Comparison of ENCODE assay signal across 11 cellular contexts in genomic region chr17:59607817-59608403, GRCh38. TPM values are rescaled to one million over a fixed set of nuclear protein-coding genes. Genes with fewer than 3 reads are reported as not detected.
A peak's percentile ranks its signal among the peaks of the same experiment; 100 is the strongest.
DNase-seq lines count a peak whose midpoint lies in the region; ATAC-seq and TF ChIP-seq lines count a peak whose summit lies in the region.
"Had no signal": no experiment of that assay in that cellular context is flagged by ENCODE, and none has a peak within 500 bp of the region (broad histone marks: within the 10 kb centered on the region; RNA-seq: fewer than 3 reads in every experiment).

No MANE protein-coding gene starts in this region.

- CTCF ChIA-PET in HEK293T (lab: Yijun Ruan, JAX): interaction anchor here (1.0 kb wide), 1 partner anchor 9 kb away, joined by 3 read pairs; no protein-coding TSS in a partner anchor
- CTCF ChIA-PET in activated CD4-positive, alpha-beta memory T cell treated with anti-CD3 and anti-CD28 coated beads for 36 hours (lab: Charles Lee): interaction anchor here (0.6 to 1.7 kb wide), 5 partner anchors 9 to 297 kb away, joined by 3 to 9 read pairs (median 5); no protein-coding TSS in a partner anchor

- DNase-seq in CD1c-positive myeloid dendritic cell (ENCODE audit: extremely low spot score) (peak; percentile 40), HEK293T (ENCODE audit: extremely low spot score) (peak; percentile 27), iPS DF 6.9 (ENCODE audit: low read depth, low spot score) (peak; percentile 27), GM19240 (ENCODE audit: insufficient read length, low spot score) (no peak), HuH-7.5 (ENCODE audit: low spot score) (no peak)
- peak; percentile 62 for DNase-seq in activated CD4-positive, alpha-beta memory T cell treated with anti-CD3 and anti-CD28 coated beads for 36 hours
- DNase-seq: NCI-H1105 treated with DMSO at 0.1 percent for 48 hours had no signal

- no peak overlapping the region for H3K4me3 ChIP-seq in iPS DF 6.9 (ENCODE audit: low read length)
- H3K4me3 ChIP-seq: vagina had no signal

- no peak overlapping the region for H3K4me3 Mint-ChIP-seq in activated CD4-positive, alpha-beta memory T cell treated with anti-CD3 and anti-CD28 coated beads for 36 hours
- H3K4me3 Mint-ChIP-seq: brain had no signal

- no peak overlapping the region for H3K27ac ChIP-seq in iPS DF 6.9 (ENCODE audit: low read length)
- H3K27ac ChIP-seq: vagina had no signal

- no peaks in the 10 kb centered on the region for H3K4me1 ChIP-seq in iPS DF 6.9 (ENCODE audit: control insufficient read depth, insufficient read depth, low read length)
- H3K4me1 ChIP-seq: vagina had no signal

- peaks cover 31% of the 10 kb centered on the region for H3K36me3 Mint-ChIP-seq in activated CD4-positive, alpha-beta memory T cell treated with anti-CD3 and anti-CD28 coated beads for 36 hours

- H3K4me1 Mint-ChIP-seq in activated CD4-positive, alpha-beta memory T cell treated with anti-CD3 and anti-CD28 coated beads for 36 hours (ENCODE audit: low read depth): no peaks in the 10 kb centered on the region
- H3K4me1 Mint-ChIP-seq: brain had no signal

- H3K9me3 Mint-ChIP-seq in activated CD4-positive, alpha-beta memory T cell treated with anti-CD3 and anti-CD28 coated beads for 36 hours: no peaks in the 10 kb centered on the region
- H3K9me3 Mint-ChIP-seq: brain had no signal

- no CpG with 5 or more reads among the region's 5 CpGs for WGBS in iPS DF 6.9 (ENCODE audit: insufficient coverage, insufficient read length)

- POLR2A ChIA-PET in HEK293T (lab: Yijun Ruan, JAX): interaction anchor here (0.9 kb wide), 1 partner anchor 11 kb away, joined by 3 read pairs; no protein-coding TSS in a partner anchor
- POLR2A ChIA-PET in activated CD4-positive, alpha-beta memory T cell treated with anti-CD3 and anti-CD28 coated beads for 36 hours (lab: Charles Lee): no interaction called here

- no peaks in the 10 kb centered on the region for H3K27me3 ChIP-seq in iPS DF 6.9 (ENCODE audit: control insufficient read depth, insufficient read depth, low read length)
- H3K27me3 ChIP-seq: vagina had no signal

- no peaks in the 10 kb centered on the region for H3K27me3 Mint-ChIP-seq in activated CD4-positive, alpha-beta memory T cell treated with anti-CD3 and anti-CD28 coated beads for 36 hours
- H3K27me3 Mint-ChIP-seq: brain had no signal

- peaks cover 3% of the 10 kb centered on the region; the same call in 1 of the 2 replicates for H3K36me3 ChIP-seq in iPS DF 6.9 (ENCODE audit: control insufficient read depth, insufficient read depth, low read length)

- intact Hi-C loops in activated CD4-positive, alpha-beta memory T cell treated with anti-CD3 and anti-CD28 coated beads for 36 hours (cut with micrococcal nuclease): loop anchor here (10.0 kb wide), 1 partner anchor 83 kb away; no protein-coding TSS in a partner anchor

- H3K27ac Mint-ChIP-seq in activated CD4-positive, alpha-beta memory T cell treated with anti-CD3 and anti-CD28 coated beads for 36 hours: no peak overlapping the region
- H3K27ac Mint-ChIP-seq: brain had no signal

- no peak for ATAC-seq in HG03354 (IDR thresholded peaks at IDR 0.05; ENCODE audit: poor library complexity, severe bottlenecking, unreplicated experiment)
- no peak for ATAC-seq in GM18868 (IDR thresholded peaks at IDR 0.05; ENCODE audit: unreplicated experiment)

- H3K9me3 ChIP-seq in iPS DF 6.9 (ENCODE audit: control insufficient read depth, insufficient read depth, low read length): no peaks in the 10 kb centered on the region
- H3K9me3 ChIP-seq: vagina had no signal

TF ChIP-seq in HEK293T, 16 proteins besides CTCF, POLR2A, EP300 and RAD21:
- TF ChIP-seq, protein P1, sequence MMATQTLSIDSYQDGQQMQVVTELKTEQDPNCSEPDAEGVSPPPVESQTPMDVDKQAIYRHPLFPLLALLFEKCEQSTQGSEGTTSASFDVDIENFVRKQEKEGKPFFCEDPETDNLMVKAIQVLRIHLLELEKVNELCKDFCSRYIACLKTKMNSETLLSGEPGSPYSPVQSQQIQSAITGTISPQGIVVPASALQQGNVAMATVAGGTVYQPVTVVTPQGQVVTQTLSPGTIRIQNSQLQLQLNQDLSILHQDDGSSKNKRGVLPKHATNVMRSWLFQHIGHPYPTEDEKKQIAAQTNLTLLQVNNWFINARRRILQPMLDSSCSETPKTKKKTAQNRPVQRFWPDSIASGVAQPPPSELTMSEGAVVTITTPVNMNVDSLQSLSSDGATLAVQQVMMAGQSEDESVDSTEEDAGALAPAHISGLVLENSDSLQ (IDR thresholded peaks at IDR 0.05): no peak
- TF ChIP-seq FOXA1 (IDR thresholded peaks at IDR 0.05): no peak
- TF ChIP-seq TARDBP (IDR thresholded peaks at IDR 0.05): no peak
- no peak for TF ChIP-seq SUZ12 (IDR thresholded peaks at IDR 0.05)
- no peak for TF ChIP-seq FOXK2 (IDR thresholded peaks at IDR 0.05)

RNA-seq across cellular contexts. Expression of gene CLTC, which starts 11.8 kb away (rescaled TPM):
- total RNA-seq in activated CD4-positive, alpha-beta memory T cell treated with anti-CD3 and anti-CD28 coated beads for 36 hours: 100 to 1,000 TPM; 203 to 206 TPM

RNA-seq across cellular contexts. Expression of gene DHX40, which starts 42.5 kb away (rescaled TPM):
- 10 to 100 TPM; 17.9 to 19.0 TPM for total RNA-seq in activated CD4-positive, alpha-beta memory T cell treated with anti-CD3 and anti-CD28 coated beads for 36 hours

Comparison
In these comparisons a context has a peak if more than half of its experiments do, and no peak if none do; other contexts are left out.
1. DNase-seq: peak in CD1c-positive myeloid dendritic cell (single experiment), HEK293T (single experiment), activated CD4-positive, alpha-beta memory T cell treated with anti-CD3 and anti-CD28 coated beads for 36 hours (single experiment) and iPS DF 6.9 (single experiment); none in GM19240 (single experiment) and HuH-7.5 (single experiment).